ENCODE assay signal across 1 cellular context in genomic region chr17:81636505-81637288, GRCh38.
TF ChIP-seq lines count a peak whose summit lies in the region.

NPLOC4 (minus strand) TSS chr17:81637112; CDS start chr17:81636930, 182 bp downstream.
TSPAN10 (plus strand) TSS chr17:81637196; CDS start chr17:81642413, 5,217 bp downstream.

TF ChIP-seq in SK-N-SH, 30 proteins besides CTCF, POLR2A, EP300 and RAD21:
- TF ChIP-seq RXRA (IDR thresholded peaks at IDR 0.05; ENCODE audit: borderline replicate concordance, low read depth) (no peak), REST (IDR thresholded peaks at IDR 0.05; ENCODE audit: low read depth, low read length) (peak; percentile 80), PBX3 (IDR thresholded peaks at IDR 0.05) (no peak), FOXJ3 (CRISPR knock-in tag; IDR thresholded peaks at IDR 0.05) (peak; percentile 70), GABPA (IDR thresholded peaks at IDR 0.05; ENCODE audit: low read depth) (peak; percentile 80), MXI1 (IDR thresholded peaks at IDR 0.05; ENCODE audit: low read depth, low read length) (peak; percentile 85), TCF12 (IDR thresholded peaks at IDR 0.05) (peak; percentile 27; the same call in 1 of the 2 replicates), TEAD4 (IDR thresholded peaks at IDR 0.05; ENCODE audit: borderline replicate concordance, insufficient read depth) (no peak), RFX5 (IDR thresholded peaks at IDR 0.05; ENCODE audit: low read length) (peak; percentile 68; the same call in 1 of the 2 replicates), TAF1 (IDR thresholded peaks at IDR 0.05; ENCODE audit: borderline replicate concordance, low read depth, low read length) (peak; percentile 100), SMC3 (IDR thresholded peaks at IDR 0.05; ENCODE audit: low read depth, low read length) (peak; percentile 30), JUND (IDR thresholded peaks at IDR 0.05) (no peak; the same call in 1 of the 2 replicates), POLR2AphosphoS5 (IDR thresholded peaks at IDR 0.05; ENCODE audit: low read depth, low read length) (peak; percentile 87), GATA2 (CRISPR knock-in tag; IDR thresholded peaks at IDR 0.05) (no peak), SIN3A (IDR thresholded peaks at IDR 0.05; ENCODE audit: borderline replicate concordance, low read depth, low read length) (peak; percentile 93), YY1 (IDR thresholded peaks at IDR 0.05; ENCODE audit: low read depth) (peak; percentile 73; the same call in 1 of the 2 replicates), NRF1 (IDR thresholded peaks at IDR 0.05; ENCODE audit: low read depth, low read length) (peak; percentile 97)
- TF ChIP-seq, protein P1, sequence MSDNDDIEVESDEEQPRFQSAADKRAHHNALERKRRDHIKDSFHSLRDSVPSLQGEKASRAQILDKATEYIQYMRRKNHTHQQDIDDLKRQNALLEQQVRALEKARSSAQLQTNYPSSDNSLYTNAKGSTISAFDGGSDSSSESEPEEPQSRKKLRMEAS (IDR thresholded peaks at IDR 0.05; ENCODE audit: low read depth): peak; percentile 85; the same call in 1 of the 2 replicates
- TF ChIP-seq, protein P2, sequence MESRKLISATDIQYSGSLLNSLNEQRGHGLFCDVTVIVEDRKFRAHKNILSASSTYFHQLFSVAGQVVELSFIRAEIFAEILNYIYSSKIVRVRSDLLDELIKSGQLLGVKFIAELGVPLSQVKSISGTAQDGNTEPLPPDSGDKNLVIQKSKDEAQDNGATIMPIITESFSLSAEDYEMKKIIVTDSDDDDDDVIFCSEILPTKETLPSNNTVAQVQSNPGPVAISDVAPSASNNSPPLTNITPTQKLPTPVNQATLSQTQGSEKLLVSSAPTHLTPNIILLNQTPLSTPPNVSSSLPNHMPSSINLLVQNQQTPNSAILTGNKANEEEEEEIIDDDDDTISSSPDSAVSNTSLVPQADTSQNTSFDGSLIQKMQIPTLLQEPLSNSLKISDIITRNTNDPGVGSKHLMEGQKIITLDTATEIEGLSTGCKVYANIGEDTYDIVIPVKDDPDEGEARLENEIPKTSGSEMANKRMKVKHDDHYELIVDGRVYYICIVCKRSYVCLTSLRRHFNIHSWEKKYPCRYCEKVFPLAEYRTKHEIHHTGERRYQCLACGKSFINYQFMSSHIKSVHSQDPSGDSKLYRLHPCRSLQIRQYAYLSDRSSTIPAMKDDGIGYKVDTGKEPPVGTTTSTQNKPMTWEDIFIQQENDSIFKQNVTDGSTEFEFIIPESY (IDR thresholded peaks at IDR 0.05; ENCODE audit: borderline replicate concordance, low read depth): no peak; the same call in 1 of the 2 replicates
- TF ChIP-seq, protein P3, sequence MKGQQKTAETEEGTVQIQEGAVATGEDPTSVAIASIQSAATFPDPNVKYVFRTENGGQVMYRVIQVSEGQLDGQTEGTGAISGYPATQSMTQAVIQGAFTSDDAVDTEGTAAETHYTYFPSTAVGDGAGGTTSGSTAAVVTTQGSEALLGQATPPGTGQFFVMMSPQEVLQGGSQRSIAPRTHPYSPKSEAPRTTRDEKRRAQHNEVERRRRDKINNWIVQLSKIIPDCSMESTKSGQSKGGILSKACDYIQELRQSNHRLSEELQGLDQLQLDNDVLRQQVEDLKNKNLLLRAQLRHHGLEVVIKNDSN (IDR thresholded peaks at IDR 0.05; ENCODE audit: borderline replicate concordance, low read depth): 0 out of 2 replicates have a peak, but pooled peaks have one; percentile 27
